In genomic region chr19:2984196-2984490, GRCh38 we compare ENCODE assay signal across 12 cellular contexts. TPM values are rescaled to one million over a fixed set of nuclear protein-coding genes. Genes with fewer than 3 reads are reported as not detected.
A peak's percentile ranks its signal among the peaks of the same experiment; 100 is the strongest.
DNase-seq lines count a peak whose midpoint lies in the region; ATAC-seq, FAIRE-seq and TF ChIP-seq lines count a peak whose summit lies in the region.
"Had no signal": no experiment of that assay in that cellular context is flagged by ENCODE, and none has a peak within 500 bp of the region (broad histone marks: within the 10 kb centered on the region; RNA-seq: fewer than 3 reads in every experiment).

No MANE protein-coding gene starts in this region.

- no peaks in the 10 kb centered on the region for H3K36me3 ChIP-seq in keratinocyte (ENCODE audit: control insufficient read depth in 2 of 2, extremely low read depth in 1 of 2, insufficient read depth in 2 of 2, low read length in 2 of 2)
- H3K36me3 ChIP-seq: neutrophil had no signal

- no peaks in the 10 kb centered on the region for H3K36me3 Mint-ChIP-seq in stimulated activated memory B cell treated with anti-CD40 and anti-IgM and Interleukin-4, amounts not matched to agents 10 μg/mL and 1 μg/mL and 100 μg/mL, for 72 hours
- H3K36me3 Mint-ChIP-seq: IgD-negative memory B cell had no signal

- peak overlapping the region; percentile 53 for H3K4me2 ChIP-seq in keratinocyte (ENCODE audit: control insufficient read depth, extremely low read depth, insufficient read depth, low read depth, low read length)

- H3K27me3 ChIP-seq in keratinocyte (ENCODE audit: control insufficient read depth, extremely low read depth, insufficient read depth, low read length) = no peaks in the 10 kb centered on the region

- no peaks in the 10 kb centered on the region for H3K9me3 ChIP-seq in keratinocyte (ENCODE audit: control insufficient read depth, low read depth, low read length)
- H3K9me3 ChIP-seq: neutrophil had no signal

- peaks cover 66% of the 10 kb centered on the region for H3K27me3 Mint-ChIP-seq in stimulated activated memory B cell treated with anti-CD40 and anti-IgM and Interleukin-4, amounts not matched to agents 10 μg/mL and 1 μg/mL and 100 μg/mL, for 72 hours

- H3K9ac ChIP-seq in keratinocyte (ENCODE audit: control insufficient read depth, extremely low read depth, insufficient read depth, low read length) = no peak overlapping the region

- no peak for TF ChIP-seq CTCF in VCaP (conservative IDR thresholded peaks at IDR 0.05)
- no peak for TF ChIP-seq CTCF in keratinocyte (optimal IDR thresholded peaks at IDR 0.05 in 1 of 3, IDR thresholded peaks at IDR 0.05 in 1 of 3, conservative IDR thresholded peaks at IDR 0.05 in 1 of 3; ENCODE audit: extremely low read depth in 1 of 3, insufficient read depth in 2 of 3, low read length in 3 of 3)

- H3K27ac Mint-ChIP-seq in stimulated activated memory B cell treated with anti-CD40 and anti-IgM and Interleukin-4, amounts not matched to agents 10 μg/mL and 1 μg/mL and 100 μg/mL, for 72 hours = no peak overlapping the region

- H3K9me3 Mint-ChIP-seq in stimulated activated memory B cell treated with anti-CD40 and anti-IgM and Interleukin-4, amounts not matched to agents 10 μg/mL and 1 μg/mL and 100 μg/mL, for 72 hours = no peaks in the 10 kb centered on the region
- H3K9me3 Mint-ChIP-seq: IgD-negative memory B cell had no signal

- peaks cover 19% of the 10 kb centered on the region for H3K4me1 ChIP-seq in keratinocyte (ENCODE audit: control insufficient read depth, extremely low read depth, insufficient read depth, low read length)

- H3K4me1 Mint-ChIP-seq in stimulated activated memory B cell treated with anti-CD40 and anti-IgM and Interleukin-4, amounts not matched to agents 10 μg/mL and 1 μg/mL and 100 μg/mL, for 72 hours = peaks cover 16% of the 10 kb centered on the region

- H3K27ac ChIP-seq in VCaP (peak overlapping the region; percentile 56), keratinocyte (ENCODE audit: control insufficient read depth, insufficient read depth, low read length) (no peak overlapping the region)
- H3K27ac ChIP-seq: neutrophil had no signal

- peak overlapping the region in 1 of 3 experiments; percentile 37 for H3K4me3 ChIP-seq in keratinocyte (ENCODE audit: control insufficient read depth in 2 of 3, extremely low read depth in 1 of 3, insufficient read depth in 2 of 3, low read depth in 1 of 3, low read length in 3 of 3)

- peak overlapping the region; percentile 16 for H2AFZ ChIP-seq in keratinocyte (ENCODE audit: control insufficient read depth, low read length)

- H3K9me1 ChIP-seq in keratinocyte (ENCODE audit: control insufficient read depth, extremely low read depth, insufficient read depth, low read length) = no peaks in the 10 kb centered on the region

- no peak for FAIRE-seq in H54 (lab: Jason Lieb, UNC)
- no peak for FAIRE-seq in keratinocyte (lab: Jason Lieb, UNC)
- FAIRE-seq: endometrium had no signal

- H3K4me3 Mint-ChIP-seq in stimulated activated memory B cell treated with anti-CD40 and anti-IgM and Interleukin-4, amounts not matched to agents 10 μg/mL and 1 μg/mL and 100 μg/mL, for 72 hours = peak overlapping the region; percentile 39

- H3K79me2 ChIP-seq in keratinocyte (ENCODE audit: control insufficient read depth, insufficient read depth, low read length) = no peaks in the 10 kb centered on the region

- H4K20me1 ChIP-seq in keratinocyte (ENCODE audit: control insufficient read depth, extremely low read depth, insufficient read depth, low read length) = no peaks in the 10 kb centered on the region

- DNase-seq in H54 (ENCODE audit: insufficient read length, low spot score) (peak; percentile 61), keratinocyte (ENCODE audit: low read depth, low spot score) (no peak), HPDE6-E6E7 (ENCODE audit: extremely low spot score) (no peak), 8988T (no peak)

- ATAC-seq in stimulated activated memory B cell treated with anti-CD40 and anti-IgM and Interleukin-4, amounts not matched to agents 10 μg/mL and 1 μg/mL and 100 μg/mL, for 72 hours = no peak
- ATAC-seq in GM18907 (IDR thresholded peaks at IDR 0.05; ENCODE audit: unreplicated experiment) (no peak), GM18868 (IDR thresholded peaks at IDR 0.05; ENCODE audit: unreplicated experiment) (no peak)
- ATAC-seq: HCT116 had no signal

- dilution Hi-C loops in keratinocyte (cut with MboI; ENCODE audit: extremely low pct_ligation_motif_present, low sequenced_read_pairs) = no loop called here

- no peak for TF ChIP-seq POLR2A in H54 (IDR thresholded peaks at IDR 0.05; ENCODE audit: low read depth, low read length)

RNA-seq across cellular contexts. Expression of gene TLE6, which starts 6.8 kb away (rescaled TPM):
- polyA plus RNA-seq in keratinocyte = 0.41 to 1.2 TPM (median 0.43 TPM) in 3 replicates
- not detected for polyA plus RNA-seq in keratinocyte (2011; ENCODE audit: low read depth)
- polyA plus RNA-seq in keratinocyte (2011; cell fraction: cytosol; rRNA removed) = 0.38 and 0.40 TPM in 2 replicates
- polyA plus RNA-seq in keratinocyte (2011; cell fraction: nucleus; rRNA removed) = 0.77 and 1.0 TPM in 2 replicates
- polyA plus RNA-seq in keratinocyte (2012; ENCODE audit: low replicate concordance) = 1.2 TPM in 1 of 2 replicates, not detected in the other
- 1.1 to 1.7 TPM in 2 of 3 replicates, not detected in the other for polyA minus RNA-seq in keratinocyte
- not detected for polyA minus RNA-seq in keratinocyte (2011; cell fraction: cytosol; rRNA and poly(A)+ RNA removed)
- polyA minus RNA-seq in keratinocyte (2011; cell fraction: nucleus; rRNA and poly(A)+ RNA removed) = not detected in 2 replicates

RNA-seq across cellular contexts. Expression of gene ZNF77, which starts 39.4 kb away (rescaled TPM):
- polyA plus RNA-seq in keratinocyte = 4.7 to 6.0 TPM (median 5.2 TPM) in 3 replicates
- 4.2 TPM for polyA plus RNA-seq in keratinocyte (2011; ENCODE audit: low read depth)
- polyA plus RNA-seq in keratinocyte (2011; cell fraction: cytosol; rRNA removed) = 2.6 and 4.2 TPM in 2 replicates
- polyA plus RNA-seq in keratinocyte (2011; cell fraction: nucleus; rRNA removed) = 9.4 and 10.1 TPM in 2 replicates
- polyA plus RNA-seq in keratinocyte (2012; ENCODE audit: low replicate concordance) = 2.3 and 4.3 TPM in 2 replicates
- 2.6 to 5.5 TPM (median 5.2 TPM) in 3 replicates for polyA minus RNA-seq in keratinocyte
- 3.5 TPM for polyA minus RNA-seq in keratinocyte (2011; cell fraction: cytosol; rRNA and poly(A)+ RNA removed)
- 2.7 and 5.6 TPM in 2 replicates for polyA minus RNA-seq in keratinocyte (2011; cell fraction: nucleus; rRNA and poly(A)+ RNA removed)

RNA-seq across cellular contexts. Expression of gene TLE2, which starts 44.9 kb away (rescaled TPM):
- 0.70 to 1.0 TPM (median 0.88 TPM) in 3 replicates for polyA plus RNA-seq in keratinocyte
- 0.94 TPM for polyA plus RNA-seq in keratinocyte (2011; ENCODE audit: low read depth)
- 0.36 and 0.97 TPM in 2 replicates for polyA plus RNA-seq in keratinocyte (2011; cell fraction: cytosol; rRNA removed)
- 1.2 and 2.3 TPM in 2 replicates for polyA plus RNA-seq in keratinocyte (2011; cell fraction: nucleus; rRNA removed)
- polyA plus RNA-seq in keratinocyte (2012; ENCODE audit: low replicate concordance) = 0.82 and 1.4 TPM in 2 replicates
- polyA minus RNA-seq in keratinocyte = 0.63 to 2.2 TPM (median 0.90 TPM) in 3 replicates
- 7.5 TPM for polyA minus RNA-seq in keratinocyte (2011; cell fraction: cytosol; rRNA and poly(A)+ RNA removed)
- 0.95 and 1.2 TPM in 2 replicates for polyA minus RNA-seq in keratinocyte (2011; cell fraction: nucleus; rRNA and poly(A)+ RNA removed)
